In genomic region chr14:24183014-24183481, GRCh38 we compare ENCODE assay signal across 30 cellular contexts. TPM values are rescaled to one million over a fixed set of nuclear protein-coding genes. Genes with fewer than 3 reads are reported as not detected.
DNase-seq lines count a peak whose midpoint lies in the region; ATAC-seq, FAIRE-seq and TF ChIP-seq lines count a peak whose summit lies in the region.
"Had no signal": no experiment of that assay in that cellular context is flagged by ENCODE, and none has a peak within 500 bp of the region (broad histone marks: within the 10 kb centered on the region; RNA-seq: fewer than 3 reads in every experiment).

No MANE protein-coding gene starts in this region.

- H3K9ac ChIP-seq in astrocyte (ENCODE audit: low read length): no peak overlapping the region

- H3K9me3 ChIP-seq in astrocyte (ENCODE audit: insufficient read depth, low read depth, low read length): no peaks in the 10 kb centered on the region
- H3K9me3 ChIP-seq: BE2C, prostate gland, tibial artery had no signal

- H3K79me2 ChIP-seq in astrocyte (ENCODE audit: insufficient read depth, low read length): peaks cover 24% of the 10 kb centered on the region

- peaks cover 36% of the 10 kb centered on the region for H3K36me3 ChIP-seq in astrocyte (ENCODE audit: insufficient read depth, low read length)

- H3K27ac Mint-ChIP-seq in astrocyte (ENCODE audit: unreplicated experiment) (peak overlapping the region; percentile 53), progenitor cell of endocrine pancreas (peak overlapping the region; percentile 56)
- H3K27ac Mint-ChIP-seq: activated naive CD4-positive, alpha-beta T cell treated with anti-CD3 and anti-CD28 coated beads for 36 hours; activated T-cell treated with anti-CD3 and anti-CD28 coated beads, Interleukin-2, amount 50 U/mL, for 72 hours had no signal

- ATAC-seq in GM18519 (IDR thresholded peaks at IDR 0.05; ENCODE audit: low FRiP score, unreplicated experiment): no peak
- ATAC-seq: activated CD4-positive, CD25-positive, alpha-beta regulatory T cell treated with anti-CD3 and anti-CD28 coated beads, Interleukin-2, amount 50 U/mL, for 24 hours; activated T-cell treated with anti-CD3 and anti-CD28 coated beads, Interleukin-2, amount 50 U/mL, for 72 hours; left ventricle myocardium superior; sciatic nerve had no signal

- H3K9me3 Mint-ChIP-seq in astrocyte (ENCODE audit: unreplicated experiment): no peaks in the 10 kb centered on the region
- no peaks in the 10 kb centered on the region for H3K9me3 Mint-ChIP-seq in progenitor cell of endocrine pancreas (ENCODE audit: low read depth)
- H3K9me3 Mint-ChIP-seq: activated naive CD4-positive, alpha-beta T cell treated with anti-CD3 and anti-CD28 coated beads for 36 hours; activated T-cell treated with anti-CD3 and anti-CD28 coated beads, Interleukin-2, amount 50 U/mL, for 72 hours; brain; CD8-positive, alpha-beta memory T cell had no signal

- no peaks in the 10 kb centered on the region for H3K27me3 Mint-ChIP-seq in astrocyte (ENCODE audit: low read depth, unreplicated experiment)
- H3K27me3 Mint-ChIP-seq in progenitor cell of endocrine pancreas: no peaks in the 10 kb centered on the region
- H3K27me3 Mint-ChIP-seq: brain; CD8-positive, alpha-beta memory T cell had no signal

- H3K4me3 Mint-ChIP-seq in astrocyte (ENCODE audit: unreplicated experiment) (no peak overlapping the region), progenitor cell of endocrine pancreas (ENCODE audit: low read depth) (no peak overlapping the region)
- H3K4me3 Mint-ChIP-seq: activated naive CD4-positive, alpha-beta T cell treated with anti-CD3 and anti-CD28 coated beads for 36 hours; activated T-cell treated with anti-CD3 and anti-CD28 coated beads, Interleukin-2, amount 50 U/mL, for 72 hours; brain; CD8-positive, alpha-beta memory T cell had no signal

- H2AFZ ChIP-seq in astrocyte (ENCODE audit: low read depth, low read length): no peak overlapping the region

- no peak overlapping the region for H3K27ac ChIP-seq in astrocyte (ENCODE audit: low read depth, low read length)
- H3K27ac ChIP-seq: prostate gland, tibial artery had no signal

- TF ChIP-seq CTCF in astrocyte (IDR thresholded peaks at IDR 0.05; ENCODE audit: insufficient read depth, low read depth, low read length) (no peak), progenitor cell of endocrine pancreas (IDR thresholded peaks at IDR 0.05; ENCODE audit: unreplicated experiment) (no peak)

- TF ChIP-seq POLR2A in GM15510 (IDR thresholded peaks at IDR 0.05; ENCODE audit: borderline replicate concordance, extremely low read depth, insufficient read length): peak; percentile 2

- H3K27me3 ChIP-seq in astrocyte (ENCODE audit: insufficient read depth, low read length): no peaks in the 10 kb centered on the region
- H3K27me3 ChIP-seq: BE2C, dorsolateral prefrontal cortex, tibial artery had no signal

- H3K4me3 ChIP-seq in astrocyte (ENCODE audit: insufficient read depth, low read depth, low read length): no peak overlapping the region
- H3K4me3 ChIP-seq: dorsolateral prefrontal cortex, prostate gland, tibial artery had no signal

- H3K4me1 Mint-ChIP-seq in astrocyte (ENCODE audit: low read depth, unreplicated experiment): peaks cover 15% of the 10 kb centered on the region
- peaks cover 7% of the 10 kb centered on the region for H3K4me1 Mint-ChIP-seq in progenitor cell of endocrine pancreas (ENCODE audit: low read depth)

- peaks cover 17% of the 10 kb centered on the region for H3K4me1 ChIP-seq in astrocyte (ENCODE audit: insufficient read depth, low read length)
- H3K4me1 ChIP-seq: BE2C had no signal

- H3K4me2 ChIP-seq in astrocyte (ENCODE audit: low read length): no peak overlapping the region

- H3K36me3 Mint-ChIP-seq in astrocyte (ENCODE audit: low read depth, unreplicated experiment) (peaks cover 13% of the 10 kb centered on the region), progenitor cell of endocrine pancreas (ENCODE audit: insufficient read depth) (peaks cover 24% of the 10 kb centered on the region)

- DNase-seq in astrocyte (ENCODE audit: low read depth): no peak
- no peak for DNase-seq in progenitor cell of endocrine pancreas (ENCODE audit: low spot score, unreplicated experiment)
- DNase-seq in urothelium cell line (ENCODE audit: low spot score): no peak
- DNase-seq: activated CD4-positive, alpha-beta T cell treated with anti-CD3 and anti-CD28 coated beads, Interleukin-2, amount 50 U/mL, for 4 hours; activated naive CD4-positive, alpha-beta T cell treated with anti-CD3 and anti-CD28 coated beads for 36 hours; activated T-cell treated with anti-CD3 and anti-CD28 coated beads, Interleukin-2, amount 50 U/mL, for 72 hours; BE2C; CD8-positive, alpha-beta memory T cell; cerebellar nuclear complex; DMS153; dorsolateral prefrontal cortex; foreskin melanocyte; HCEC 1CT; left ventricle myocardium superior; mesendoderm; NCI-H1930; NCI-H2227 treated with DMSO at 0.1 percent for 48 hours; NCI-H69; SHP77; stimulated activated CD4-positive, alpha-beta T cell treated with anti-CD3 and anti-CD28 coated beads, Interleukin-12 subunit alpha, Interleukin-12 subunit beta, amount 100 ng/mL, for 4 hours; stimulated activated CD4-positive, alpha-beta T cell treated with anti-CD3 and anti-CD28 coated beads, Interleukin-2, amount 100 ng/mL, for 48 hours; T-helper 2 cell; tibial artery had no signal

- FAIRE-seq in astrocyte (lab: Jason Lieb, UNC): no peak
- no peak for FAIRE-seq in urothelium cell line (lab: Jason Lieb, UNC)
- FAIRE-seq: kidney had no signal

- H4K20me1 ChIP-seq in astrocyte (ENCODE audit: insufficient read depth, low read length): peaks cover 54% of the 10 kb centered on the region

RNA-seq across cellular contexts. Expression of gene IPO4, which starts 5.6 kb away (rescaled TPM):
- total RNA-seq in astrocyte: 46.1 and 53.3 TPM in 2 replicates
- 54.9 and 56.4 TPM in 2 replicates for total RNA-seq in progenitor cell of endocrine pancreas

RNA-seq across cellular contexts. Expression of gene REC8, which starts 11.2 kb away (rescaled TPM):
- total RNA-seq in astrocyte (33.5 and 46.4 TPM in 2 replicates), progenitor cell of endocrine pancreas (380 and 408 TPM in 2 replicates)

RNA-seq across cellular contexts. Expression of gene TM9SF1, which starts 12.2 kb away (rescaled TPM):
- total RNA-seq in astrocyte (59.3 and 62.9 TPM in 2 replicates), progenitor cell of endocrine pancreas (52.9 and 56.2 TPM in 2 replicates)

RNA-seq across cellular contexts. Expression of gene IRF9, which starts 22.0 kb away (rescaled TPM):
- total RNA-seq in astrocyte (76.0 and 89.4 TPM in 2 replicates), progenitor cell of endocrine pancreas (57.4 and 62.4 TPM in 2 replicates)

RNA-seq across cellular contexts. Expression of gene TSSK4, which starts 22.4 kb away (rescaled TPM):
- 0.22 and 0.34 TPM in 2 replicates for total RNA-seq in astrocyte
- 0.29 TPM in 1 of 2 replicates, not detected in the other for total RNA-seq in progenitor cell of endocrine pancreas
- total RNA-seq: activated naive CD4-positive, alpha-beta T cell treated with anti-CD3 and anti-CD28 coated beads for 36 hours; sciatic nerve had no signal
